ENCODE assay signal across 8 cellular contexts in genomic region chr6:27608916-27609883, GRCh38.
DNase-seq lines count a peak whose midpoint lies in the region; ATAC-seq, FAIRE-seq and TF ChIP-seq lines count a peak whose summit lies in the region.

No MANE protein-coding gene starts in this region.

- no peak for TF ChIP-seq POLR2A in breast epithelium (IDR thresholded peaks at IDR 0.05)

- peaks cover 0 to 10% of the 10 kb centered on the region in 2 donors for H3K9me3 ChIP-seq in breast epithelium
- H3K9me3 ChIP-seq in pancreas, result no peaks in the 10 kb centered on the region

- BruUV-seq in MCF 10A (replicated peaks; lab: Mats Ljungman, UMichigan), result no TSS peak

- H3K9me3 Mint-ChIP-seq in MCF 10A (ENCODE audit: unreplicated experiment), result no peaks in the 10 kb centered on the region
- no peaks in the 10 kb centered on the region for H3K9me3 Mint-ChIP-seq in effector memory CD8-positive, alpha-beta T cell
- no peaks in the 10 kb centered on the region for H3K9me3 Mint-ChIP-seq in stimulated activated naive B cell treated with anti-CD40 and anti-IgM and Interleukin-4, amounts not matched to agents 10 μg/mL and 1 μg/mL and 100 μg/mL, for 72 hours

- H3K27me3 ChIP-seq in breast epithelium (peaks cover 0 to 52% of the 10 kb centered on the region in 2 donors), pancreas (peaks cover 3 to 22% (median 5%) of the 10 kb centered on the region in 4 donors)

- peak overlapping the region; percentile 83 for H3K27ac Mint-ChIP-seq in MCF 10A (ENCODE audit: low read depth, unreplicated experiment)
- no peak overlapping the region for H3K27ac Mint-ChIP-seq in effector memory CD8-positive, alpha-beta T cell
- no peak overlapping the region for H3K27ac Mint-ChIP-seq in stimulated activated naive B cell treated with anti-CD40 and anti-IgM and Interleukin-4, amounts not matched to agents 10 μg/mL and 1 μg/mL and 100 μg/mL, for 72 hours

- TF ChIP-seq CTCF in MCF 10A (IDR thresholded peaks at IDR 0.05; ENCODE audit: unreplicated experiment), result peak; percentile 77
- TF ChIP-seq CTCF in breast epithelium (IDR thresholded peaks at IDR 0.05), result peak in 1 of 3 donors; percentile 43
- peak in 3 of 4 donors; percentile 10 to 27 (median 25) for TF ChIP-seq CTCF in pancreas (IDR thresholded peaks at IDR 0.05)

- H3K4me3 Mint-ChIP-seq in MCF 10A (ENCODE audit: unreplicated experiment), result peak overlapping the region; percentile 47
- no peak overlapping the region for H3K4me3 Mint-ChIP-seq in effector memory CD8-positive, alpha-beta T cell
- H3K4me3 Mint-ChIP-seq in stimulated activated naive B cell treated with anti-CD40 and anti-IgM and Interleukin-4, amounts not matched to agents 10 μg/mL and 1 μg/mL and 100 μg/mL, for 72 hours, result no peak overlapping the region

- H3K36me3 ChIP-seq in breast epithelium, result no peaks in the 10 kb centered on the region
- H3K36me3 ChIP-seq in pancreas, result no peaks in the 10 kb centered on the region

- H3K4me3 ChIP-seq in breast epithelium (no peak overlapping the region), pancreas (no peak overlapping the region)

- H3K27ac ChIP-seq in breast epithelium (no peak overlapping the region), pancreas (no peak overlapping the region)

- CTCF ChIA-PET in MCF 10A (lab: Yijun Ruan, JAX), result interaction anchor here (0.6 to 5.7 kb wide), 37 partner anchors 9 to 462 kb away, joined by 3 to 50 read pairs (median 4); partner anchors contain the start of gene POM121L2

- intact Hi-C loops in MCF 10A (cut with micrococcal nuclease) (loop anchor here (1.0 to 10.0 kb wide), 7 partner anchors 64 to 421 kb away; partner anchors contain the start of genes POM121L2 and ZNF184), breast epithelium (cut with DNase I; ENCODE audit: low total_unique reads) (no loop called here), pancreas (cut with DNase I) (no loop called here)

- H3K4me1 Mint-ChIP-seq in MCF 10A (ENCODE audit: insufficient read depth, unreplicated experiment), result peaks cover 22% of the 10 kb centered on the region
- peaks cover 0 to 8% of the 10 kb centered on the region in 2 donors for H3K4me1 Mint-ChIP-seq in effector memory CD8-positive, alpha-beta T cell (ENCODE audit: low read depth in 2 of 2)
- peaks cover 6% of the 10 kb centered on the region in 2 donors for H3K4me1 Mint-ChIP-seq in stimulated activated naive B cell treated with anti-CD40 and anti-IgM and Interleukin-4, amounts not matched to agents 10 μg/mL and 1 μg/mL and 100 μg/mL, for 72 hours

- peak in 3 of 4 donors; percentile 52 to 77 (median 70) for ATAC-seq in pancreas
- no peak for ATAC-seq in effector memory CD8-positive, alpha-beta T cell (replicated peaks)
- ATAC-seq in stimulated activated naive B cell treated with anti-CD40 and anti-IgM and Interleukin-4, amounts not matched to agents 10 μg/mL and 1 μg/mL and 100 μg/mL, for 72 hours (replicated peaks), result no peak

- POLR2A ChIA-PET in MCF 10A (lab: Yijun Ruan, JAX), result interaction anchor here (0.7 to 2.9 kb wide), 33 partner anchors 8 to 476 kb away, joined by 3 to 41 read pairs (median 4); partner anchors contain the start of gene ZNF184

- H3K27me3 Mint-ChIP-seq in MCF 10A (ENCODE audit: insufficient read depth, unreplicated experiment), result no peaks in the 10 kb centered on the region
- peaks cover 63 to 70% of the 10 kb centered on the region in 2 donors for H3K27me3 Mint-ChIP-seq in effector memory CD8-positive, alpha-beta T cell
- peaks cover 48 to 74% of the 10 kb centered on the region in 2 donors for H3K27me3 Mint-ChIP-seq in stimulated activated naive B cell treated with anti-CD40 and anti-IgM and Interleukin-4, amounts not matched to agents 10 μg/mL and 1 μg/mL and 100 μg/mL, for 72 hours

- H3K4me1 ChIP-seq in breast epithelium (no peaks in the 10 kb centered on the region), pancreas (no peaks in the 10 kb centered on the region)

- peaks cover 11% of the 10 kb centered on the region for H3K36me3 Mint-ChIP-seq in MCF 10A (ENCODE audit: insufficient read depth, unreplicated experiment)
- H3K36me3 Mint-ChIP-seq in effector memory CD8-positive, alpha-beta T cell (ENCODE audit: insufficient read depth), result peaks cover 16% of the 10 kb centered on the region
- H3K36me3 Mint-ChIP-seq in stimulated activated naive B cell treated with anti-CD40 and anti-IgM and Interleukin-4, amounts not matched to agents 10 μg/mL and 1 μg/mL and 100 μg/mL, for 72 hours, result peaks cover 0 to 6% of the 10 kb centered on the region in 2 donors

- peak; percentile 89 for DNase-seq in MCF 10A (ENCODE audit: unreplicated experiment)
- no peak for DNase-seq in breast epithelium (ENCODE audit: low spot score in 2 of 2)
- peak; percentile 25 for DNase-seq in NCI-H146 treated with DMSO at 0.1 percent for 48 hours (lab: John Stamatoyannopoulos, UW; ENCODE audit: unreplicated experiment)
- DNase-seq in cerebellar cortex (ENCODE audit: low spot score), result peak; percentile 67
- peak in 2 of 6 donors; percentile 9 to 17 for DNase-seq in pancreas
- no peak for DNase-seq in effector memory CD8-positive, alpha-beta T cell
- no peak for DNase-seq in KG1 (lab: John Stamatoyannopoulos, UW)
- no peak for DNase-seq in stimulated activated naive B cell treated with anti-CD40 and anti-IgM and Interleukin-4, amounts not matched to agents 10 μg/mL and 1 μg/mL and 100 μg/mL, for 72 hours

- FAIRE-seq in pancreas (lab: Jason Lieb, UNC), result no peak

- 38 to 44% methylated on average over 8 of the region's 8 CpGs for WGBS in pancreas, 2 donors

Comparison
In these comparisons a context has a peak if more than half of its experiments do, and no peak if none do; other contexts are left out.
1. DNase-seq: peak in MCF 10A (single experiment), NCI-H146 treated with DMSO at 0.1 percent for 48 hours (single experiment) and cerebellar cortex (single experiment); none in breast epithelium (0 of 2), effector memory CD8-positive, alpha-beta T cell (0 of 3), KG1 (single experiment) and stimulated activated naive B cell treated with anti-CD40 and anti-IgM and Interleukin-4, amounts not matched to agents 10 μg/mL and 1 μg/mL and 100 μg/mL, for 72 hours (single experiment).
2. ATAC-seq: peak in pancreas (3 of 4); none in effector memory CD8-positive, alpha-beta T cell (single experiment) and stimulated activated naive B cell treated with anti-CD40 and anti-IgM and Interleukin-4, amounts not matched to agents 10 μg/mL and 1 μg/mL and 100 μg/mL, for 72 hours (0 of 2).